In the genomic region with DNA sequence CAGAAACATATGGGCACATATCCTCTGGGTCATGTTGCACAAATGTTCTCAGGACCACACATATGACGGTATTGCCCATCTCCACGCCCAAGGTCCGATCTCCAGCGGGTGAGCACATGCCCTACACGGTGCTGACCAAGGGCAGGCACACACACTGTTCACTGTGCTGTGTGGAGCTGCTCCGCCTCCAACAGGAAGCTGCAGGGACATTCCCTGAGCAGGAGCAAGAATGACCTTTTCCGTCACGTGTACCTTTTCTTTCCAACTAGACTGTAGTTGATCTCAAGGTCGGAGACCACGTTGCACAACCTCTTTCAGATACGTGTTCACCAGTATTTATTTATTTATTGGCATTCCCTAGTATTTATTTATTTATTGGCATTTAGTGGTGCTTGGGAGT, we compare ENCODE assay signal across 3 cellular contexts.
TF ChIP-seq lines count a peak whose summit lies in the region.

No MANE protein-coding gene starts in this region.

TF ChIP-seq in WTC11, 78 proteins besides CTCF, POLR2A, EP300 and RAD21:
- TF ChIP-seq, protein P1, sequence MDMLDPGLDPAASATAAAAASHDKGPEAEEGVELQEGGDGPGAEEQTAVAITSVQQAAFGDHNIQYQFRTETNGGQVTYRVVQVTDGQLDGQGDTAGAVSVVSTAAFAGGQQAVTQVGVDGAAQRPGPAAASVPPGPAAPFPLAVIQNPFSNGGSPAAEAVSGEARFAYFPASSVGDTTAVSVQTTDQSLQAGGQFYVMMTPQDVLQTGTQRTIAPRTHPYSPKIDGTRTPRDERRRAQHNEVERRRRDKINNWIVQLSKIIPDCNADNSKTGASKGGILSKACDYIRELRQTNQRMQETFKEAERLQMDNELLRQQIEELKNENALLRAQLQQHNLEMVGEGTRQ (CRISPR knock-in tag; IDR thresholded peaks at IDR 0.05): no peak
- TF ChIP-seq GABPB1 (CRISPR knock-in tag; IDR thresholded peaks at IDR 0.05): 0 out of 2 replicates have a peak, but pooled peaks have one; percentile 37

TF ChIP-seq in H1, 55 proteins besides CTCF, POLR2A, EP300 and RAD21:
- TF ChIP-seq RXRA (IDR thresholded peaks at IDR 0.05; ENCODE audit: insufficient read depth, low read depth, low read length): no peak
- TF ChIP-seq NANOG (IDR thresholded peaks at IDR 0.05; ENCODE audit: insufficient read depth, low read depth, low read length, poor library complexity, severe bottlenecking): no peak
- TF ChIP-seq SUZ12 (IDR thresholded peaks at IDR 0.05; ENCODE audit: low read length): no peak
- TF ChIP-seq TBP (IDR thresholded peaks at IDR 0.05; ENCODE audit: low read depth, low read length): no peak
- TF ChIP-seq BACH1 (IDR thresholded peaks at IDR 0.05; ENCODE audit: low read length): no peak
- TF ChIP-seq GTF2F1 (IDR thresholded peaks at IDR 0.05; ENCODE audit: borderline replicate concordance, low read depth, low read length): no peak

TF ChIP-seq in SK-N-SH treated with all-trans-retinoic acid at 6 μM for 48 hours, 23 proteins besides CTCF, POLR2A, EP300 and RAD21:
- no peak for TF ChIP-seq ZNF565 (CRISPR knock-in tag; conservative IDR thresholded peaks at IDR 0.05; ENCODE audit: low read depth)
- TF ChIP-seq BACH2 (CRISPR knock-in tag; IDR thresholded peaks at IDR 0.05; ENCODE audit: borderline replicate concordance): no peak
- no peak for TF ChIP-seq CSDC2 (CRISPR knock-in tag; IDR thresholded peaks at IDR 0.05)
- TF ChIP-seq SNAI2 (CRISPR knock-in tag; IDR thresholded peaks at IDR 0.05): no peak
- TF ChIP-seq ZFP30 (CRISPR knock-in tag; IDR thresholded peaks at IDR 0.05): no peak
- TF ChIP-seq, protein P2, sequence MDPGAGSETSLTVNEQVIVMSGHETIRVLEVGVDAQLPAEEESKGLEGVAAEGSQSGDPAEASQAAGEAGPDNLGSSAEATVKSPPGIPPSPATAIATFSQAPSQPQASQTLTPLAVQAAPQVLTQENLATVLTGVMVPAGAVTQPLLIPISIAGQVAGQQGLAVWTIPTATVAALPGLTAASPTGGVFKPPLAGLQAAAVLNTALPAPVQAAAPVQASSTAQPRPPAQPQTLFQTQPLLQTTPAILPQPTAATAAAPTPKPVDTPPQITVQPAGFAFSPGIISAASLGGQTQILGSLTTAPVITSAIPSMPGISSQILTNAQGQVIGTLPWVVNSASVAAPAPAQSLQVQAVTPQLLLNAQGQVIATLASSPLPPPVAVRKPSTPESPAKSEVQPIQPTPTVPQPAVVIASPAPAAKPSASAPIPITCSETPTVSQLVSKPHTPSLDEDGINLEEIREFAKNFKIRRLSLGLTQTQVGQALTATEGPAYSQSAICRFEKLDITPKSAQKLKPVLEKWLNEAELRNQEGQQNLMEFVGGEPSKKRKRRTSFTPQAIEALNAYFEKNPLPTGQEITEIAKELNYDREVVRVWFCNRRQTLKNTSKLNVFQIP (CRISPR knock-in tag; IDR thresholded peaks at IDR 0.05; ENCODE audit: borderline replicate concordance, low read depth): no peak
- TF ChIP-seq TCF4 (CRISPR knock-in tag; IDR thresholded peaks at IDR 0.05; ENCODE audit: borderline replicate concordance): no peak
